ENCODE assay signal across 8 cellular contexts in the genomic region with DNA sequence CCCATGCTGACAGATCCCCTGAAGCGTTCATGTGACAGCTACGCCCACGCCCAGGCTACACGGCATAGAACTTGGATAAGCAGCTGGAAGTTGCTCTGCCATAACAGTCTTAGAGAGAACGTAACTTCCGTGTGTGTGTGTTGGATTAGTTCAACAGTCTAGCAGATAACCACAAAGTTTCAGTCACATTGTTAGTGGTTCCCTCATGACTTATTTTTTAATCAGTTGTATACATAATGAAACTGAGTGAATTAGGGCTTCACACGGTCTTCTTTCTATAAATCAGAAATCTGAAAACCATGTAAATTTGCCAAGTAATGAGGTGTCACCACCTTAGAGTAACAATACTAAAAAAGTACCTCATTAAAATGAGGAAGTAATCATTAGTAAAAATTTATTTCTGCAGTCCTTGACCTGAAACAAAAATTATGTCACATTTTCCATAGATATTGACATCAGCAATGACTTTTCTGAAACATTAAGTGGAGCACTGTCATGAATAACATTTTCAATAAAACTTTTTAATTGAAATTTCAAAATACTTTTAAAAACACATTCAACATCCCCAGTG. TPM values are rescaled to one million over a fixed set of nuclear protein-coding genes. Genes with fewer than 3 reads are reported as not detected.
DNase-seq lines count a peak whose midpoint lies in the region; ATAC-seq, FAIRE-seq and TF ChIP-seq lines count a peak whose summit lies in the region.

No MANE protein-coding gene starts in this region.

- RAD21 ChIA-PET in GM12878 (lab: Charles Lee; ENCODE audit: unreplicated experiment): interaction anchor here (0.6 to 11.5 kb wide), 21 partner anchors 20 to 208 kb away, joined by 3 to 230 read pairs (median 6); a partner anchor contains a TSS

- H3K27ac ChIP-seq in GM12878 (ENCODE audit: control insufficient read depth, insufficient read depth): peak overlapping the region; percentile 76
- no peak overlapping the region for H3K27ac ChIP-seq in psoas muscle

- WGBS in GM12878 (ENCODE audit: insufficient coverage, insufficient replicate concordance, low lambda C conversion rate, missing lambda C conversion rate): 1% methylated on average over 7 of the region's 7 CpGs
- 69 to 79% (median 77%) methylated on average over 7 of the region's 7 CpGs for WGBS in psoas muscle, 3 donors

- peaks cover 49% of the 10 kb centered on the region for H3K4me1 ChIP-seq in GM12878 (ENCODE audit: control insufficient read depth, insufficient read depth, low read length)
- H3K4me1 ChIP-seq in psoas muscle: no peaks in the 10 kb centered on the region

- H3K4me2 ChIP-seq in GM12878 (ENCODE audit: control insufficient read depth, insufficient read depth): peak overlapping the region; percentile 64

- peak overlapping the region; percentile 49 for H3K9ac ChIP-seq in GM12878 (ENCODE audit: control insufficient read depth, insufficient read depth, low read length)

- TF ChIP-seq CTCF in GM12878 (IDR thresholded peaks at IDR 0.05 in 2 of 3, conservative IDR thresholded peaks at IDR 0.05 in 1 of 3; ENCODE audit: control insufficient read depth in 2 of 3, extremely low read depth in 1 of 3, insufficient read depth in 1 of 3, low read depth in 3 of 3, low read length in 3 of 3) (no peak), psoas muscle (IDR thresholded peaks at IDR 0.05) (no peak)

- TF ChIP-seq RAD21 in GM12878 (IDR thresholded peaks at IDR 0.05; ENCODE audit: insufficient read depth, low read depth, low read length): no peak

- POLR2A ChIA-PET in GM12878 (lab: Charles Lee): interaction anchor here (0.6 to 10.2 kb wide), 11 partner anchors 15 to 1593 kb away, joined by 3 to 151 read pairs (median 6); a partner anchor contains a TSS

- DNase-seq in Daoy (ENCODE audit: low read depth) (peak; percentile 66), GM12878 (ENCODE audit: low read depth, low spot score) (peak; percentile 98), NCI-H226 (no peak), psoas muscle (no peak), DMS114 treated with DMSO at 0.1 percent for 48 hours (lab: John Stamatoyannopoulos, UW; ENCODE audit: unreplicated experiment) (no peak)
- DNase-seq in effector CD4-positive, alpha-beta T cell: no peak

- H3K79me2 ChIP-seq in GM12878 (ENCODE audit: control insufficient read depth, insufficient read depth, low read length): no peaks in the 10 kb centered on the region

- peak; percentile 29; the same call in 1 of the 2 replicates for TF ChIP-seq POLR2A in GM12878 (IDR thresholded peaks at IDR 0.05; ENCODE audit: low read depth, low read length)

- intact Hi-C loops in GM12878 (cut with micrococcal nuclease; ENCODE audit: unreplicated experiment): loop anchor here (1.0 to 2.0 kb wide), 4 partner anchors 19 to 60 kb away; no protein-coding TSS in a partner anchor
- intact Hi-C loops in psoas muscle (cut with DNase I): no loop called here

- BruUV-seq in GM12878 (replicated peaks; lab: Mats Ljungman, UMichigan): no TSS peak

- H3K9me3 ChIP-seq in GM12878 (replicated peaks; ENCODE audit: control insufficient read depth, insufficient read depth, low read length) (no peaks in the 10 kb centered on the region), psoas muscle (no peaks in the 10 kb centered on the region)

- CTCF ChIA-PET in GM12878 (lab: Yijun Ruan, JAX): interaction anchor here (0.8 to 12.5 kb wide), 7 partner anchors 18 to 91 kb away, joined by 3 to 159 read pairs (median 4); a partner anchor contains a TSS

- H3K36me3 ChIP-seq in GM12878 (ENCODE audit: control insufficient read depth in 2 of 2, insufficient read depth in 2 of 2, low read length in 1 of 2) (no peaks in the 10 kb centered on the region), psoas muscle (ENCODE audit: insufficient read depth in 1 of 2, low read depth in 1 of 2) (no peaks in the 10 kb centered on the region)

- peak; percentile 84 for ATAC-seq in GM19452 (IDR thresholded peaks at IDR 0.05; ENCODE audit: unreplicated experiment)
- peak; percentile 81 for ATAC-seq in HG03280 (IDR thresholded peaks at IDR 0.05; ENCODE audit: unreplicated experiment)
- peak; percentile 72 for ATAC-seq in GM12878
- no peak for ATAC-seq in psoas muscle

- no peaks in the 10 kb centered on the region for H4K20me1 ChIP-seq in GM12878 (ENCODE audit: control insufficient read depth, insufficient read depth)

- in situ Hi-C loops in GM12878 (cut with MboI): loop anchor here (25.0 kb wide), 2 partner anchors 1123 to 1698 kb away; a partner anchor contains a TSS

- TF ChIP-seq EP300 in GM12878 (IDR thresholded peaks at IDR 0.05; ENCODE audit: borderline replicate concordance in 1 of 2, control insufficient read depth in 1 of 2, low read depth in 2 of 2, low read length in 2 of 2): peak; percentile 99 to 100

- SMC1A ChIA-PET in GM12878 (lab: Charles Lee; ENCODE audit: uncharacterized antibody, unreplicated experiment): interaction anchor here (1.0 to 16.4 kb wide), 15 partner anchors 20 to 91 kb away, joined by 3 to 474 read pairs (median 21); a partner anchor contains a TSS

- H3K27me3 ChIP-seq in GM12878 (replicated peaks in 1 of 2; ENCODE audit: control insufficient read depth in 2 of 2, insufficient read depth in 2 of 2, low read length in 1 of 2): no peaks in the 10 kb centered on the region
- H3K27me3 ChIP-seq in psoas muscle (ENCODE audit: insufficient read depth in 3 of 3, low read length in 2 of 3): no peaks in the 10 kb centered on the region

- peak; percentile 99 for FAIRE-seq in GM12878 (lab: Jason Lieb, UNC)

- H3K4me3 ChIP-seq in GM12878 (peak overlapping the region; percentile 35; the same call in 1 of the 2 replicates), psoas muscle (no peak overlapping the region)

- no peak overlapping the region for H2AFZ ChIP-seq in GM12878 (ENCODE audit: control insufficient read depth, low read depth, low read length)

TF ChIP-seq in GM12878, 131 proteins besides CTCF, POLR2A, EP300 and RAD21 (continues in another document):
- TF ChIP-seq MYC (IDR thresholded peaks at IDR 0.05; ENCODE audit: insufficient read depth, insufficient read length, insufficient replicate concordance, low read length, severe bottlenecking) (no peak), KDM1A (IDR thresholded peaks at IDR 0.05; ENCODE audit: borderline replicate concordance) (no peak), BRCA1 (IDR thresholded peaks at IDR 0.05; ENCODE audit: low read depth, low read length) (no peak), ATF7 (IDR thresholded peaks at IDR 0.05; ENCODE audit: low read depth) (peak; percentile 99), ZNF24 (IDR thresholded peaks at IDR 0.05) (peak; percentile 87; the same call in 1 of the 2 replicates), CHD2 (IDR thresholded peaks at IDR 0.05; ENCODE audit: borderline replicate concordance, low read depth, low read length) (peak; percentile 78)
- TF ChIP-seq, protein P1, sequence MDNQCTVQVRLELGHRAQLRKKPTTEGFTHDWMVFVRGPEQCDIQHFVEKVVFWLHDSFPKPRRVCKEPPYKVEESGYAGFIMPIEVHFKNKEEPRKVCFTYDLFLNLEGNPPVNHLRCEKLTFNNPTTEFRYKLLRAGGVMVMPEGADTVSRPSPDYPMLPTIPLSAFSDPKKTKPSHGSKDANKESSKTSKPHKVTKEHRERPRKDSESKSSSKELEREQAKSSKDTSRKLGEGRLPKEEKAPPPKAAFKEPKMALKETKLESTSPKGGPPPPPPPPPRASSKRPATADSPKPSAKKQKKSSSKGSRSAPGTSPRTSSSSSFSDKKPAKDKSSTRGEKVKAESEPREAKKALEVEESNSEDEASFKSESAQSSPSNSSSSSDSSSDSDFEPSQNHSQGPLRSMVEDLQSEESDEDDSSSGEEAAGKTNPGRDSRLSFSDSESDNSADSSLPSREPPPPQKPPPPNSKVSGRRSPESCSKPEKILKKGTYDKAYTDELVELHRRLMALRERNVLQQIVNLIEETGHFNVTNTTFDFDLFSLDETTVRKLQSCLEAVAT (IDR thresholded peaks at IDR 0.05): peak; percentile 63

RNA-seq across cellular contexts. Expression of a gene that starts 21.7 kb away (rescaled TPM):
- total RNA-seq in Daoy (2014; rRNA removed; shearing (Covaris generic)): 15.4 and 29.6 TPM in 2 replicates
- total RNA-seq in GM12878 (2013; cell fraction: nucleolus; rRNA removed): 593 and 645 TPM in 2 replicates
- 23.7 and 31.0 TPM in 2 replicates for total RNA-seq in GM12878 (2014; rRNA removed)
- total RNA-seq in GM12878 (2014; rRNA removed; fragmentation: Illumina TruSeq; extraction: Trizol): 47.7 and 47.8 TPM in 2 replicates
- total RNA-seq in GM12878 (2021): 26.6 and 27.6 TPM in 2 replicates
- 2.0 TPM for polyA plus RNA-seq in GM12878 (2011; ENCODE audit: low read depth)
- 61.1 and 99.6 TPM in 2 replicates for polyA plus RNA-seq in GM12878 (2011; rRNA removed)
- 20.5 and 20.6 TPM in 2 replicates for polyA plus RNA-seq in GM12878 (2011; cell fraction: cytosol; rRNA removed)
- polyA plus RNA-seq in GM12878 (2011; cell fraction: nucleus; rRNA removed): 47.9 and 49.9 TPM in 2 replicates
- polyA plus RNA-seq in GM12878 (2012): 2.8 and 4.0 TPM in 2 replicates
- polyA plus RNA-seq in GM12878 (2014; fragmentation: Illumina TruSeq; extraction: Trizol): 14.4 and 16.0 TPM in 2 replicates
- polyA plus RNA-seq in GM12878 (2014; fragmentation: Nextera tagmentation; extraction: Ambion mirVana): 10 to 100 TPM in 1 of 2 experiments, 1 to 10 TPM in 1; 6.0 to 10.9 TPM
- 6.5 and 8.0 TPM in 2 replicates for polyA plus RNA-seq in GM12878 (2014; rRNA removed)
- 10 to 100 TPM in 1 of 2 experiments, 1 to 10 TPM in 1; 9.0 to 11.0 TPM for polyA plus RNA-seq in GM12878 (2016; fragmentation: Nextera tagmentation; extraction: Ambion mirVana)
- 172 and 187 TPM in 2 replicates for polyA minus RNA-seq in GM12878 (2011; rRNA and poly(A)+ RNA removed)
- 79.0 and 99.2 TPM in 2 replicates for polyA minus RNA-seq in GM12878 (2011; cell fraction: cytosol; rRNA and poly(A)+ RNA removed)
- polyA minus RNA-seq in GM12878 (2011; cell fraction: nucleus; rRNA and poly(A)+ RNA removed): 139 and 207 TPM in 2 replicates
- total RNA-seq in psoas muscle: under 1 TPM in 1 of 4 donors, not detected in 3; 0.04 TPM
- under 1 TPM in 1 of 3 donors, not detected in 2; under 0.01 TPM for polyA plus RNA-seq in psoas muscle

Comparison
In these comparisons a context has a peak if more than half of its experiments do, and no peak if none do; other contexts are left out.
1. DNase-seq: peak in Daoy (single experiment) and GM12878 (single experiment); none in NCI-H226 (single experiment), effector CD4-positive, alpha-beta T cell (single experiment), psoas muscle (0 of 2) and DMS114 treated with DMSO at 0.1 percent for 48 hours (single experiment).
2. ATAC-seq: peak in GM19452 (single experiment), HG03280 (single experiment) and GM12878 (single experiment); none in psoas muscle (0 of 4).
3. RNA of a gene that starts 21.7 kb away (total RNA-seq): 15.4 to 29.6 TPM in Daoy and 23.7 to 645 TPM in GM12878; 0.04 TPM in psoas muscle; every median in the first group is over 10 times any median in the second.